ENCODE assay signal across 17 cellular contexts in the genomic region with DNA sequence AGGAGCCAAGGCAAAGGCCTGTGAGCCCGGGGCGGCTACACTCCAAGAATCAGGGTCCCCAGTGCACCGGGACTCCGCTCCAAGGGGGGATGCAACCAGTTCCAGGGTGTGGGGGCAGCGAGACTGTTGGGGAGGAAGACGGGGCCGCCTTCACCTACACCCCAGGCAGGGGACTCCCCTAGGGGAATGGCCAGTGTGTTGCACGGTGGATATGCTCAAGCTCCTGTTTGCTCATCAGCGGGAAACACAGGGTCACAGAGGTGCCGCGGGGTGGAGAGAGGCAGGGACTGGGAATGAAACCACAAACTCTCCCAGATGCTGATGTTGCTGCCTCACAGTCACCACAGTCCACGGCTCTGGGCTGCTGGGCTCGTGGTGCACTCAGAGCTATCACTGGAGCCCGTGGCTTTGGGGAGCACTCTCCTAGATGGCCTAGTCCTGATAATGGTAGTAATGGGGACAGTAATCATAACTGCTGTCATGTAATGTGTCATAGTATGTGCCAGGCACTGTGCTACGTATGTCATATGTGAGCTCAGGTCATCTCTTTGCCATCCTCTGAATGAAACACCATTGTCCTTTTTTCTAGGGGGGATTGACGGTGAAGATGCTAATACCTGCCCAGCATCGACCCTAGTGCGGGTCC. TPM values are rescaled to one million over a fixed set of nuclear protein-coding genes. Genes with fewer than 3 reads are reported as not detected.
"Had no signal": no experiment of that assay in that cellular context is flagged by ENCODE, and none has a peak within 500 bp of the region (broad histone marks: within the 10 kb centered on the region; RNA-seq: fewer than 3 reads in every experiment).

No MANE protein-coding gene starts in this region.

RNA-seq across cellular contexts. Expression of a gene that starts 5.2 kb away (rescaled TPM):
- total RNA-seq: dermis blood vessel endothelial cell, esophagus mucosa, esophagus squamous epithelium, gastrocnemius medialis, glomerular endothelial cell, heart right ventricle, kidney epithelial cell, left cardiac atrium, left lung, left ventricle myocardium superior, lower leg skin, lower lobe of right lung, lung microvascular endothelial cell, mesenteric fat pad, mucosa of descending colon, myocyte had no signal
- polyA plus RNA-seq: keratinocyte had no signal
